29 cellular contexts compared by ENCODE assay signal in genomic region chr19:34128558-34129250, GRCh38. TPM values are rescaled to one million over a fixed set of nuclear protein-coding genes. Genes with fewer than 3 reads are reported as not detected.
DNase-seq lines count a peak whose midpoint lies in the region; ATAC-seq and TF ChIP-seq lines count a peak whose summit lies in the region.
"Had no signal": no experiment of that assay in that cellular context is flagged by ENCODE, and none has a peak within 500 bp of the region (broad histone marks: within the 10 kb centered on the region; RNA-seq: fewer than 3 reads in every experiment).

No MANE protein-coding gene starts in this region.

- no peaks in the 10 kb centered on the region; a peak in 1 of 3 replicates for H3K36me3 ChIP-seq in HEK293 (ENCODE audit: control insufficient read depth in 2 of 2, insufficient read depth in 1 of 2, low read length in 2 of 2)
- no peaks in the 10 kb centered on the region for H3K36me3 ChIP-seq in osteoblast (ENCODE audit: insufficient read depth, low read length)
- H3K36me3 ChIP-seq: spleen, tibial nerve had no signal

- no peaks in the 10 kb centered on the region for H3K79me2 ChIP-seq in osteoblast (ENCODE audit: insufficient read depth, low read length)

- H3K9me3 ChIP-seq in HEK293 (ENCODE audit: control insufficient read depth, insufficient read depth, low read depth, low read length), result no peaks in the 10 kb centered on the region
- H3K9me3 ChIP-seq in osteoblast (ENCODE audit: low read depth, low read length), result no peaks in the 10 kb centered on the region
- H3K9me3 ChIP-seq: spleen, tibial nerve had no signal

- no peak overlapping the region for H3K27ac ChIP-seq in HEK293 (ENCODE audit: extremely low read depth, low read depth, low read length)
- H3K27ac ChIP-seq in osteoblast (ENCODE audit: low read depth, low read length), result no peak overlapping the region
- H3K27ac ChIP-seq: dorsolateral prefrontal cortex, spleen, tibial nerve had no signal

- H3K4me1 ChIP-seq in HEK293 (ENCODE audit: control insufficient read depth, insufficient read depth, low read length) (peaks cover 6% of the 10 kb centered on the region), osteoblast (ENCODE audit: insufficient read depth, low read length) (peaks cover 9% of the 10 kb centered on the region)

- TF ChIP-seq CTCF in HEK293 (tag by site-specific recombination; IDR thresholded peaks at IDR 0.05), result no peak
- no peak for TF ChIP-seq CTCF in fibroblast of mammary gland (conservative IDR thresholded peaks at IDR 0.05; ENCODE audit: control insufficient read depth, insufficient read depth, low read depth, low read length)
- no peak for TF ChIP-seq CTCF in osteoblast (IDR thresholded peaks at IDR 0.05; ENCODE audit: extremely low read depth, low read depth, low read length)
- no peak for TF ChIP-seq CTCF in omental fat pad (IDR thresholded peaks at IDR 0.05)
- no peak for TF ChIP-seq CTCF in GM20000 (IDR thresholded peaks at IDR 0.05; ENCODE audit: extremely low read depth, missing control alignments)

- ATAC-seq in omental fat pad (ENCODE audit: low FRiP score), result no peak
- no peak for ATAC-seq in HG03095 (IDR thresholded peaks at IDR 0.05; ENCODE audit: unreplicated experiment)
- ATAC-seq: GM12878; left ventricle myocardium superior; Panc1; right cardiac atrium; stimulated activated naive CD8-positive, alpha-beta T cell treated with anti-CD3 and anti-CD28 coated beads, Interleukin-15, amount 100 ng/mL, for 72 hours had no signal

- H4K20me1 ChIP-seq in osteoblast (ENCODE audit: insufficient read depth, low read length), result no peaks in the 10 kb centered on the region

- DNase-seq in Daoy (ENCODE audit: low read depth) (peak; percentile 67), fibroblast of mammary gland (ENCODE audit: low read depth) (peak; percentile 19), osteoblast (ENCODE audit: insufficient read length, low spot score, missing footprints) (peak; percentile 87), omental fat pad (ENCODE audit: low spot score) (no peak), GM20000 (ENCODE audit: low spot score) (no peak)
- DNase-seq in stimulated activated naive CD4-positive, alpha-beta T cell (lab: John Stamatoyannopoulos, UW), result no peak
- DNase-seq: activated CD4-positive, alpha-beta memory T cell treated with anti-CD3 and anti-CD28 coated beads, Interleukin-2, amount 10 ng/mL, durations not matched to agents 7 days and 5 days; activated CD4-positive, alpha-beta T cell treated with anti-CD3 and anti-CD28 coated beads for 1 hour; activated CD8-positive, alpha-beta memory T cell treated with anti-CD3 and anti-CD28 coated beads, Interleukin-2, amount 50 U/mL, for 4 hours; activated naive CD4-positive, alpha-beta T cell treated with anti-CD3 and anti-CD28 coated beads for 36 hours; DMS79 treated with DMSO at 0.1 percent for 48 hours; dorsolateral prefrontal cortex; Kasumi-1; left ventricle myocardium superior; MV-4-11; NCI-H1436; NCI-H2081 treated with DMSO at 0.1 percent for 48 hours; NCI-H748 treated with DMSO at 0.1 percent for 48 hours; right cardiac atrium; SHP77; spleen; stimulated activated CD4-positive, alpha-beta T cell treated with anti-CD3 and anti-CD28 coated beads, Interleukin-2, amount 100 ng/mL, for 24 hours; stimulated activated naive CD8-positive, alpha-beta T cell treated with anti-CD3 and anti-CD28 coated beads, Interleukin-15, amount 100 ng/mL, for 72 hours; T-helper 2 cell had no signal

- CTCF ChIA-PET in HEK293 (lab: Yijun Ruan, JAX), result interaction anchor here (0.6 to 3.7 kb wide), 7 partner anchors 8 to 1163 kb away, joined by 3 to 24 read pairs (median 4); no protein-coding TSS in a partner anchor

- H3K27me3 ChIP-seq in osteoblast (ENCODE audit: insufficient read depth, low read length), result no peaks in the 10 kb centered on the region
- H3K27me3 ChIP-seq: dorsolateral prefrontal cortex, spleen, tibial nerve had no signal

- H3K4me3 ChIP-seq in HEK293 (ENCODE audit: low read depth, low read length), result no peak overlapping the region
- H3K4me3 ChIP-seq in fibroblast of mammary gland (ENCODE audit: control insufficient read depth, low read depth, low read length), result no peak overlapping the region
- no peak overlapping the region for H3K4me3 ChIP-seq in osteoblast (ENCODE audit: insufficient read depth, low read length)
- H3K4me3 ChIP-seq: dorsolateral prefrontal cortex, GM12878, spleen, tibial nerve had no signal

- H2AFZ ChIP-seq in osteoblast (ENCODE audit: low read length), result no peak overlapping the region

- H3K4me2 ChIP-seq in osteoblast (ENCODE audit: insufficient read depth, low read length), result peak overlapping the region; percentile 34

- POLR2A ChIA-PET in HEK293 (lab: Yijun Ruan, JAX), result interaction anchor here (0.7 kb wide), 1 partner anchor 724 kb away, joined by 3 read pairs; no protein-coding TSS in a partner anchor

TF ChIP-seq in HEK293, 187 proteins besides CTCF, POLR2A, EP300 and RAD21 (continues in another document):
- TF ChIP-seq OSR2 (tag by site-specific recombination; IDR thresholded peaks at IDR 0.05) (no peak; the same call in 1 of the 2 replicates), ZNF423 (tag by site-specific recombination; IDR thresholded peaks at IDR 0.05) (no peak), BCL11B (tag by site-specific recombination; IDR thresholded peaks at IDR 0.05; ENCODE audit: low read depth) (no peak), ZNF623 (tag by site-specific recombination; IDR thresholded peaks at IDR 0.05) (no peak), ZNF112 (tag by site-specific recombination; IDR thresholded peaks at IDR 0.05) (no peak), ZNF664 (tag by site-specific recombination; IDR thresholded peaks at IDR 0.05) (no peak), ZNF501 (tag by site-specific recombination; IDR thresholded peaks at IDR 0.05) (no peak), ZNF24 (tag by site-specific recombination; IDR thresholded peaks at IDR 0.05) (no peak), MZF1 (tag by site-specific recombination; IDR thresholded peaks at IDR 0.05; ENCODE audit: borderline replicate concordance) (no peak), ZNF335 (tag by site-specific recombination; conservative IDR thresholded peaks at IDR 0.05) (peak; percentile 57; the same call in 1 of the 2 replicates), ZNF792 (tag by site-specific recombination; IDR thresholded peaks at IDR 0.05) (no peak), ZFP3 (tag by site-specific recombination; IDR thresholded peaks at IDR 0.05; ENCODE audit: low read depth) (no peak), ZNF366 (tag by site-specific recombination; conservative IDR thresholded peaks at IDR 0.05) (0 out of 2 replicates have a peak, but pooled peaks have one; percentile 17), ZNF10 (tag by site-specific recombination; IDR thresholded peaks at IDR 0.05) (0 out of 2 replicates have a peak, but pooled peaks have one; percentile 34), PRDM4 (tag by site-specific recombination; IDR thresholded peaks at IDR 0.05) (no peak), ZNF558 (tag by site-specific recombination; IDR thresholded peaks at IDR 0.05) (no peak), BCL6B (tag by site-specific recombination; IDR thresholded peaks at IDR 0.05) (no peak), ZNF114 (tag by site-specific recombination; IDR thresholded peaks at IDR 0.05) (no peak), ZNF544 (tag by site-specific recombination; IDR thresholded peaks at IDR 0.05) (no peak), ZEB2 (tag by site-specific recombination; IDR thresholded peaks at IDR 0.05) (no peak), ZSCAN4 (tag by site-specific recombination; IDR thresholded peaks at IDR 0.05) (no peak)

RNA-seq across cellular contexts. Expression of gene LSM14A, which starts 43.6 kb away (rescaled TPM):
- 35.3 and 42.8 TPM in 2 replicates for total RNA-seq in Daoy (2014; rRNA removed; shearing (Covaris generic))
- total RNA-seq in osteoblast, result 77.8 and 85.8 TPM in 2 replicates
- total RNA-seq in omental fat pad, result 100 to 1,000 TPM in 1 of 4 donors, 10 to 100 TPM in 3; 63.0 to 128 (median 93.1) TPM

Comparison
In these comparisons a context has a peak if more than half of its experiments do, and no peak if none do; other contexts are left out.
1. DNase-seq: peak in Daoy (single experiment), fibroblast of mammary gland (single experiment) and osteoblast (single experiment); none in omental fat pad (single experiment), stimulated activated naive CD4-positive, alpha-beta T cell (0 of 6) and GM20000 (single experiment).